In genomic region chr11:46308632-46309419, GRCh38 we compare ENCODE assay signal across 9 cellular contexts. TPM values are rescaled to one million over a fixed set of nuclear protein-coding genes. Genes with fewer than 3 reads are reported as not detected.
DNase-seq lines count a peak whose midpoint lies in the region; ATAC-seq, FAIRE-seq and TF ChIP-seq lines count a peak whose summit lies in the region.
"Had no signal": no experiment of that assay in that cellular context is flagged by ENCODE, and none has a peak within 500 bp of the region (broad histone marks: within the 10 kb centered on the region; RNA-seq: fewer than 3 reads in every experiment).

No MANE protein-coding gene starts in this region.

- H3K9me3 Mint-ChIP-seq in activated T-helper 2 cell treated with anti-CD3 and anti-CD28 coated beads, Interferon-gamma antibody, Interleukin-2, Interleukin-4, amounts not matched to agents 10 μg/mL and 5 μg/mL and 100 μg/mL, durations not matched to agents 14 hours and 24 hours and 36 hours = no peaks in the 10 kb centered on the region

- DNase-seq in NCI-H2107 treated with DMSO at 0.1 percent for 48 hours (lab: John Stamatoyannopoulos, UW; ENCODE audit: unreplicated experiment) = peak; percentile 44
- no peak for DNase-seq in NCI-H2107 (lab: John Stamatoyannopoulos, UW)
- DNase-seq in HTR-8/SVneo (ENCODE audit: insufficient read length, low spot score) = peak; percentile 73
- DNase-seq in RPMI7951 (ENCODE audit: low read depth) = peak; percentile 62
- peak; percentile 43 for DNase-seq in activated T-helper 2 cell treated with anti-CD3 and anti-CD28 coated beads, Interferon-gamma antibody, Interleukin-2, Interleukin-4, amounts not matched to agents 10 μg/mL and 5 μg/mL and 100 μg/mL, durations not matched to agents 14 hours and 24 hours and 36 hours (ENCODE audit: low spot score)
- DNase-seq in foreskin keratinocyte = no peak
- peak; percentile 67 for DNase-seq in omental fat pad (ENCODE audit: low spot score)
- peak; percentile 86 for DNase-seq in upper lobe of right lung

- peak; percentile 57 for FAIRE-seq in HTR-8/SVneo (lab: Jason Lieb, UNC)
- FAIRE-seq: islet of Langerhans had no signal

- no peaks in the 10 kb centered on the region for H3K36me3 ChIP-seq in upper lobe of right lung

- H3K27ac Mint-ChIP-seq in activated T-helper 2 cell treated with anti-CD3 and anti-CD28 coated beads, Interferon-gamma antibody, Interleukin-2, Interleukin-4, amounts not matched to agents 10 μg/mL and 5 μg/mL and 100 μg/mL, durations not matched to agents 14 hours and 24 hours and 36 hours = no peak overlapping the region

- peaks cover 6% of the 10 kb centered on the region for H3K4me1 Mint-ChIP-seq in activated T-helper 2 cell treated with anti-CD3 and anti-CD28 coated beads, Interferon-gamma antibody, Interleukin-2, Interleukin-4, amounts not matched to agents 10 μg/mL and 5 μg/mL and 100 μg/mL, durations not matched to agents 14 hours and 24 hours and 36 hours (ENCODE audit: low read depth)

- no peaks in the 10 kb centered on the region for H3K4me1 ChIP-seq in foreskin keratinocyte
- H3K4me1 ChIP-seq in upper lobe of right lung = no peaks in the 10 kb centered on the region

- no peak overlapping the region for H3K4me3 ChIP-seq in upper lobe of right lung

- H3K4me3 Mint-ChIP-seq in activated T-helper 2 cell treated with anti-CD3 and anti-CD28 coated beads, Interferon-gamma antibody, Interleukin-2, Interleukin-4, amounts not matched to agents 10 μg/mL and 5 μg/mL and 100 μg/mL, durations not matched to agents 14 hours and 24 hours and 36 hours (ENCODE audit: low read depth) = no peak overlapping the region

- H3K27me3 ChIP-seq in foreskin keratinocyte (no peaks in the 10 kb centered on the region), upper lobe of right lung (no peaks in the 10 kb centered on the region)

- H3K27me3 Mint-ChIP-seq in activated T-helper 2 cell treated with anti-CD3 and anti-CD28 coated beads, Interferon-gamma antibody, Interleukin-2, Interleukin-4, amounts not matched to agents 10 μg/mL and 5 μg/mL and 100 μg/mL, durations not matched to agents 14 hours and 24 hours and 36 hours (ENCODE audit: low read depth) = peaks cover 1% of the 10 kb centered on the region

- no peaks in the 10 kb centered on the region for H3K9me3 ChIP-seq in upper lobe of right lung

- no peaks in the 10 kb centered on the region for H3K36me3 Mint-ChIP-seq in activated T-helper 2 cell treated with anti-CD3 and anti-CD28 coated beads, Interferon-gamma antibody, Interleukin-2, Interleukin-4, amounts not matched to agents 10 μg/mL and 5 μg/mL and 100 μg/mL, durations not matched to agents 14 hours and 24 hours and 36 hours (ENCODE audit: low read depth)

- TF ChIP-seq CTCF in foreskin keratinocyte (conservative IDR thresholded peaks at IDR 0.05) (peak; percentile 89), omental fat pad (IDR thresholded peaks at IDR 0.05) (peak in 2 of 3 donors; percentile 61 to 86), upper lobe of right lung (IDR thresholded peaks at IDR 0.05) (peak; percentile 89)

- ATAC-seq in foreskin keratinocyte (peak; percentile 63), omental fat pad (ENCODE audit: low FRiP score) (no peak), upper lobe of right lung (peak; percentile 86)

- H3K27ac ChIP-seq in foreskin keratinocyte = no peak overlapping the region
- H3K27ac ChIP-seq in upper lobe of right lung = no peak overlapping the region

- intact Hi-C loops in activated T-helper 2 cell treated with anti-CD3 and anti-CD28 coated beads, Interferon-gamma antibody, Interleukin-2, Interleukin-4, amounts not matched to agents 10 μg/mL and 5 μg/mL and 100 μg/mL, durations not matched to agents 14 hours and 24 hours and 36 hours (cut with micrococcal nuclease) = loop anchor here (1.0 kb wide), 1 partner anchor 70 kb away; no protein-coding TSS in a partner anchor
- intact Hi-C loops in upper lobe of right lung (cut with DNase I) = loop anchor here (2.0 kb wide), 1 partner anchor 68 kb away; no protein-coding TSS in a partner anchor

RNA-seq across cellular contexts. Expression of gene CREB3L1, which starts 31.4 kb away (rescaled TPM):
- 11.1 and 11.3 TPM in 2 replicates for total RNA-seq in RPMI7951 (2014; rRNA removed; shearing (Covaris generic))
- total RNA-seq in activated T-helper 2 cell treated with anti-CD3 and anti-CD28 coated beads, Interferon-gamma antibody, Interleukin-2, Interleukin-4, amounts not matched to agents 10 μg/mL and 5 μg/mL and 100 μg/mL, durations not matched to agents 14 hours and 24 hours and 36 hours = not detected in 2 replicates
- 0.35 and 0.88 TPM in 2 replicates for total RNA-seq in foreskin keratinocyte
- 0.61 and 1.1 TPM in 2 replicates for polyA plus RNA-seq in foreskin keratinocyte
- 1 to 10 TPM in 3 of 4 donors, under 1 TPM in 1; 0.94 to 8.7 (median 2.8) TPM for total RNA-seq in omental fat pad
- total RNA-seq in upper lobe of right lung = 47.4 TPM

RNA-seq across cellular contexts. Expression of gene DGKZ, which starts 38.4 kb away (rescaled TPM):
- 21.3 and 22.0 TPM in 2 replicates for total RNA-seq in RPMI7951 (2014; rRNA removed; shearing (Covaris generic))
- total RNA-seq in activated T-helper 2 cell treated with anti-CD3 and anti-CD28 coated beads, Interferon-gamma antibody, Interleukin-2, Interleukin-4, amounts not matched to agents 10 μg/mL and 5 μg/mL and 100 μg/mL, durations not matched to agents 14 hours and 24 hours and 36 hours = 82.3 and 86.1 TPM in 2 replicates
- 70.1 and 71.6 TPM in 2 replicates for total RNA-seq in foreskin keratinocyte
- 57.9 and 59.1 TPM in 2 replicates for polyA plus RNA-seq in foreskin keratinocyte
- total RNA-seq in omental fat pad = 10 to 100 TPM; 29.2 to 79.4 (median 63.3) TPM
- 50.4 TPM for total RNA-seq in upper lobe of right lung

Comparison
In these comparisons a context has a peak if more than half of its experiments do, and no peak if none do; other contexts are left out.
1. DNase-seq: peak in NCI-H2107 treated with DMSO at 0.1 percent for 48 hours (single experiment), HTR-8/SVneo (single experiment), RPMI7951 (single experiment), activated T-helper 2 cell treated with anti-CD3 and anti-CD28 coated beads, Interferon-gamma antibody, Interleukin-2, Interleukin-4, amounts not matched to agents 10 μg/mL and 5 μg/mL and 100 μg/mL, durations not matched to agents 14 hours and 24 hours and 36 hours (single experiment), omental fat pad (single experiment) and upper lobe of right lung (single experiment); none in NCI-H2107 (single experiment) and foreskin keratinocyte (0 of 2).
2. Peak in every context shown above with its lines, with median percentiles within 50 percentile points of each other: CTCF ChIP-seq.